In genomic region chr2:188853307-188853706, GRCh38 we compare ENCODE assay signal across 21 cellular contexts.
DNase-seq lines count a peak whose midpoint lies in the region; ATAC-seq and TF ChIP-seq lines count a peak whose summit lies in the region.
"Had no signal": no experiment of that assay in that cellular context is flagged by ENCODE, and none has a peak within 500 bp of the region (broad histone marks: within the 10 kb centered on the region; RNA-seq: fewer than 3 reads in every experiment).

No MANE protein-coding gene starts in this region.

- TF ChIP-seq RAD21 in SK-N-SH (IDR thresholded peaks at IDR 0.05; ENCODE audit: low read length), result no peak

- no peaks in the 10 kb centered on the region for H3F3A ChIP-seq in SK-N-SH (replicated peaks; ENCODE audit: insufficient read depth)
- peaks cover 8% of the 10 kb centered on the region for H3F3A ChIP-seq in smooth muscle cell (ENCODE audit: low read depth)

- no peaks in the 10 kb centered on the region for H3K4me1 Mint-ChIP-seq in activated CD8-positive, alpha-beta T cell treated with anti-CD3 and anti-CD28 coated beads for 36 hours (ENCODE audit: low read depth)
- H3K4me1 Mint-ChIP-seq: stimulated activated memory B cell treated with anti-CD40 and anti-IgM and Interleukin-4, amounts not matched to agents 10 μg/mL and 1 μg/mL and 100 μg/mL, for 72 hours had no signal

- H3K27me3 ChIP-seq in SK-N-SH (ENCODE audit: insufficient read depth) (no peaks in the 10 kb centered on the region), smooth muscle cell (ENCODE audit: low read depth) (no peaks in the 10 kb centered on the region)
- H3K27me3 ChIP-seq: Peyer's patch, sigmoid colon had no signal

- H3K27ac Mint-ChIP-seq in activated CD8-positive, alpha-beta T cell treated with anti-CD3 and anti-CD28 coated beads for 36 hours, result no peak overlapping the region
- H3K27ac Mint-ChIP-seq: activated naive CD8-positive, alpha-beta T cell; stimulated activated memory B cell treated with anti-CD40 and anti-IgM and Interleukin-4, amounts not matched to agents 10 μg/mL and 1 μg/mL and 100 μg/mL, for 72 hours; WTC11 had no signal

- no peaks in the 10 kb centered on the region for H3K27me3 Mint-ChIP-seq in activated CD8-positive, alpha-beta T cell treated with anti-CD3 and anti-CD28 coated beads for 36 hours
- H3K27me3 Mint-ChIP-seq: activated naive CD8-positive, alpha-beta T cell; stimulated activated memory B cell treated with anti-CD40 and anti-IgM and Interleukin-4, amounts not matched to agents 10 μg/mL and 1 μg/mL and 100 μg/mL, for 72 hours had no signal

- H3K79me2 ChIP-seq in SK-N-SH (ENCODE audit: insufficient read depth), result no peaks in the 10 kb centered on the region
- no peaks in the 10 kb centered on the region for H3K79me2 ChIP-seq in smooth muscle cell (ENCODE audit: low read depth)

- TF ChIP-seq CTCF in SK-N-SH (IDR thresholded peaks at IDR 0.05) (no peak), smooth muscle cell (IDR thresholded peaks at IDR 0.05; ENCODE audit: borderline replicate concordance, insufficient read depth, poor library complexity, severe bottlenecking) (no peak)
- TF ChIP-seq CTCF in activated CD8-positive, alpha-beta T cell treated with anti-CD3 and anti-CD28 coated beads for 36 hours (IDR thresholded peaks at IDR 0.05), result no peak

- H3K9me3 ChIP-seq in SK-N-SH (no peaks in the 10 kb centered on the region), smooth muscle cell (replicated peaks; ENCODE audit: low read depth) (no peaks in the 10 kb centered on the region)
- H3K9me3 ChIP-seq: lower lobe of right lung, Peyer's patch, sigmoid colon had no signal

- no peaks in the 10 kb centered on the region for H3K9me2 ChIP-seq in SK-N-SH

- WGBS in SK-N-SH (ENCODE audit: low lambda C conversion rate), result 22% methylated on average over 2 of the region's 2 CpGs
- 19% methylated on average over 2 of the region's 2 CpGs for WGBS in smooth muscle cell (ENCODE audit: low lambda C conversion rate)

- H3K36me3 Mint-ChIP-seq in activated CD8-positive, alpha-beta T cell treated with anti-CD3 and anti-CD28 coated beads for 36 hours (ENCODE audit: low read depth), result no peaks in the 10 kb centered on the region
- H3K36me3 Mint-ChIP-seq: activated naive CD8-positive, alpha-beta T cell; stimulated activated memory B cell treated with anti-CD40 and anti-IgM and Interleukin-4, amounts not matched to agents 10 μg/mL and 1 μg/mL and 100 μg/mL, for 72 hours; WTC11 had no signal

- H3K4me1 ChIP-seq in SK-N-SH (ENCODE audit: control insufficient read depth in 1 of 2, insufficient read depth in 2 of 2, low read depth in 1 of 2, low read length in 1 of 2), result peaks cover 8 to 9% of the 10 kb centered on the region in 2 experiments; a peak in 2 of 4 replicates
- H3K4me1 ChIP-seq in smooth muscle cell (ENCODE audit: low read depth), result peaks cover 12% of the 10 kb centered on the region
- H3K4me1 ChIP-seq: lower lobe of right lung, Peyer's patch had no signal

- H3K4me3 ChIP-seq in SK-N-SH (ENCODE audit: low read depth in 2 of 2, low read length in 1 of 2) (no peak overlapping the region), smooth muscle cell (no peak overlapping the region)
- H3K4me3 ChIP-seq: lower lobe of right lung, Peyer's patch, sigmoid colon had no signal

- H3K36me3 ChIP-seq in SK-N-SH (replicated peaks in 1 of 2; ENCODE audit: control insufficient read depth in 1 of 2, insufficient read depth in 2 of 2, low read length in 1 of 2) (no peaks in the 10 kb centered on the region), smooth muscle cell (ENCODE audit: low read depth) (no peaks in the 10 kb centered on the region)
- H3K36me3 ChIP-seq: lower lobe of right lung, Peyer's patch, sigmoid colon had no signal

- H4K20me1 ChIP-seq in SK-N-SH (ENCODE audit: insufficient read depth) (no peaks in the 10 kb centered on the region), smooth muscle cell (ENCODE audit: low read depth) (no peaks in the 10 kb centered on the region)

- no peak overlapping the region for H3K4me3 Mint-ChIP-seq in activated CD8-positive, alpha-beta T cell treated with anti-CD3 and anti-CD28 coated beads for 36 hours
- H3K4me3 Mint-ChIP-seq: activated naive CD8-positive, alpha-beta T cell; stimulated activated memory B cell treated with anti-CD40 and anti-IgM and Interleukin-4, amounts not matched to agents 10 μg/mL and 1 μg/mL and 100 μg/mL, for 72 hours; WTC11 had no signal

- TF ChIP-seq POLR2A in erythroblast (IDR thresholded peaks at IDR 0.05; ENCODE audit: low read length), result no peak

- POLR2A ChIA-PET in SK-N-SH (lab: Yijun Ruan, JAX), result no interaction called here
- POLR2A ChIA-PET in activated CD8-positive, alpha-beta T cell treated with anti-CD3 and anti-CD28 coated beads for 36 hours (lab: Charles Lee), result no interaction called here

- no peaks in the 10 kb centered on the region for H3K9me3 Mint-ChIP-seq in activated CD8-positive, alpha-beta T cell treated with anti-CD3 and anti-CD28 coated beads for 36 hours
- H3K9me3 Mint-ChIP-seq: WTC11 had no signal

- no peak overlapping the region for H3K4me2 ChIP-seq in SK-N-SH
- peak overlapping the region; percentile 70 for H3K4me2 ChIP-seq in smooth muscle cell
- H3K4me2 ChIP-seq: KMS-11 had no signal

- peak; percentile 29 to 46; a peak in 1 of 4 replicates for TF ChIP-seq EP300 in SK-N-SH (IDR thresholded peaks at IDR 0.05; ENCODE audit: borderline replicate concordance in 1 of 2, low read depth in 1 of 2, low read length in 1 of 2)

- DNase-seq in NCI-H2171 treated with DMSO at 0.1 percent for 48 hours (lab: John Stamatoyannopoulos, UW) (peak; percentile 15), NCI-H2171 (lab: John Stamatoyannopoulos, UW) (no peak), SK-N-SH (peak; percentile 41), fibroblast of peridontal ligament (ENCODE audit: extremely low read depth) (peak; percentile 99), smooth muscle cell (lab: John Stamatoyannopoulos, UW; ENCODE audit: unreplicated experiment) (no peak), erythroblast (lab: John Stamatoyannopoulos, UW) (no peak), MV-4-11 (lab: John Stamatoyannopoulos, UW) (no peak)
- DNase-seq in activated CD8-positive, alpha-beta T cell treated with anti-CD3 and anti-CD28 coated beads for 36 hours, result no peak
- DNase-seq: COR-L47, lower lobe of right lung, NCI-H1436, NCI-H526, Peyer's patch, sigmoid colon, T-helper 1 cell had no signal

- H2AFZ ChIP-seq in SK-N-SH (ENCODE audit: low read depth), result no peak overlapping the region
- no peak overlapping the region for H2AFZ ChIP-seq in smooth muscle cell (ENCODE audit: low read depth)

- H3K27ac ChIP-seq in SK-N-SH (ENCODE audit: low read depth in 2 of 2, low read length in 1 of 2), result peak overlapping the region; percentile 26 to 75; a peak in 3 of 4 replicates
- H3K27ac ChIP-seq in smooth muscle cell (ENCODE audit: low read depth), result peak overlapping the region; percentile 82
- H3K27ac ChIP-seq: 22Rv1, epithelial cell of prostate, KMS-11, lower lobe of right lung, Peyer's patch, sigmoid colon had no signal

- CTCF ChIA-PET in SK-N-SH (lab: Yijun Ruan, JAX), result interaction anchor here (1.1 to 1.2 kb wide), 2 partner anchors 125 to 143 kb away, joined by 3 read pairs; no protein-coding TSS in a partner anchor
- CTCF ChIA-PET in activated CD8-positive, alpha-beta T cell treated with anti-CD3 and anti-CD28 coated beads for 36 hours (lab: Charles Lee), result no interaction called here

- ATAC-seq in activated CD8-positive, alpha-beta T cell treated with anti-CD3 and anti-CD28 coated beads for 36 hours, result no peak
- ATAC-seq: stimulated activated memory B cell treated with anti-CD40 and anti-IgM and Interleukin-4, amounts not matched to agents 10 μg/mL and 1 μg/mL and 100 μg/mL, for 72 hours; WTC11 had no signal

- intact Hi-C loops in activated CD8-positive, alpha-beta T cell treated with anti-CD3 and anti-CD28 coated beads for 36 hours (cut with micrococcal nuclease), result no loop called here

- no peak overlapping the region for H3K9ac ChIP-seq in SK-N-SH
- no peak overlapping the region for H3K9ac ChIP-seq in smooth muscle cell (ENCODE audit: low read depth)
- H3K9ac ChIP-seq: KMS-11 had no signal

TF ChIP-seq in SK-N-SH, 30 proteins besides CTCF, POLR2A, EP300 and RAD21 (continues in another document):
- TF ChIP-seq ELF1 (IDR thresholded peaks at IDR 0.05) (no peak), IRF3 (IDR thresholded peaks at IDR 0.05; ENCODE audit: low read depth, low read length) (no peak), TAF1 (IDR thresholded peaks at IDR 0.05; ENCODE audit: borderline replicate concordance, low read depth, low read length) (no peak), EZH2phosphoT487 (IDR thresholded peaks at IDR 0.05; ENCODE audit: borderline replicate concordance, low read depth) (no peak), YY1 (IDR thresholded peaks at IDR 0.05; ENCODE audit: low read depth) (no peak), USF1 (IDR thresholded peaks at IDR 0.05; ENCODE audit: borderline replicate concordance, low read depth) (no peak), RFX5 (IDR thresholded peaks at IDR 0.05; ENCODE audit: low read length) (no peak), FOSL2 (IDR thresholded peaks at IDR 0.05; ENCODE audit: borderline replicate concordance, low read depth) (0 out of 2 replicates have a peak, but pooled peaks have one; percentile 11), USF2 (IDR thresholded peaks at IDR 0.05; ENCODE audit: borderline replicate concordance, low read depth, low read length) (no peak), RCOR1 (IDR thresholded peaks at IDR 0.05; ENCODE audit: low read length) (peak; percentile 99)

Comparison
In these comparisons a context has a peak if more than half of its experiments do, and no peak if none do; other contexts are left out.
1. DNase-seq: peak in NCI-H2171 treated with DMSO at 0.1 percent for 48 hours (single experiment), SK-N-SH (single experiment) and fibroblast of peridontal ligament (single experiment); none in NCI-H2171 (single experiment), smooth muscle cell (single experiment), activated CD8-positive, alpha-beta T cell treated with anti-CD3 and anti-CD28 coated beads for 36 hours (single experiment), erythroblast (0 of 2) and MV-4-11 (single experiment).